Comparison of ENCODE assay signal across 1 cellular context in genomic region chr2:67217398-67217797, GRCh38.
TF ChIP-seq lines count a peak whose summit lies in the region.

No MANE protein-coding gene starts in this region.

TF ChIP-seq in IMR-90, 13 proteins besides CTCF, POLR2A, EP300 and RAD21 (continued from another document):
- TF ChIP-seq SMC3 (IDR thresholded peaks at IDR 0.05; ENCODE audit: low read depth, low read length), result no peak
- no peak for TF ChIP-seq ELK1 (IDR thresholded peaks at IDR 0.05; ENCODE audit: borderline replicate concordance, low read depth, low read length)
- no peak for TF ChIP-seq RFX5 (IDR thresholded peaks at IDR 0.05; ENCODE audit: low read depth, low read length)
- no peak for TF ChIP-seq CHD1 (IDR thresholded peaks at IDR 0.05; ENCODE audit: low read depth, low read length)
- TF ChIP-seq CEBPB (IDR thresholded peaks at IDR 0.05; ENCODE audit: low read depth, low read length), result no peak
- no peak for TF ChIP-seq NFE2L2 (IDR thresholded peaks at IDR 0.05; ENCODE audit: low read depth, low read length)
